In genomic region chrX:97563531-97564133, GRCh38 we compare ENCODE assay signal across 8 cellular contexts.
DNase-seq lines count a peak whose midpoint lies in the region; ATAC-seq and TF ChIP-seq lines count a peak whose summit lies in the region.

No MANE protein-coding gene starts in this region.

- no peak for TF ChIP-seq CTCF in body of pancreas (IDR thresholded peaks at IDR 0.05)
- no peak for TF ChIP-seq CTCF in liver (IDR thresholded peaks at IDR 0.05; ENCODE audit: low read depth, low read length, missing input control)

- no peaks in the 10 kb centered on the region for H3K9me3 ChIP-seq in body of pancreas
- no peaks in the 10 kb centered on the region for H3K9me3 ChIP-seq in liver (ENCODE audit: control insufficient read depth in 4 of 4, low read length in 3 of 4)

- H3K4me3 ChIP-seq in body of pancreas: no peak overlapping the region
- peak overlapping the region; percentile 13 to 57 (median 51) for H3K4me3 ChIP-seq in liver (ENCODE audit: low read depth in 1 of 3, low read length in 3 of 3)

- H3K4me1 Mint-ChIP-seq in IgD-negative memory B cell: peaks cover 8 to 13% (median 11%) of the 10 kb centered on the region in 3 donors
- peaks cover 7% of the 10 kb centered on the region for H3K4me1 Mint-ChIP-seq in T-helper 2 cell treated with Interferon-gamma antibody and Interleukin-4, amounts not matched to agents 5 μg/mL and 100 μg/mL, for 36 hours (ENCODE audit: low read depth)

- no peaks in the 10 kb centered on the region for H3K27me3 ChIP-seq in body of pancreas
- no peaks in the 10 kb centered on the region for H3K27me3 ChIP-seq in liver (ENCODE audit: control insufficient read depth in 4 of 4, insufficient read depth in 4 of 4, low read length in 3 of 4)

- peak; percentile 19 to 38 for TF ChIP-seq RAD21 in liver (IDR thresholded peaks at IDR 0.05)

- TF ChIP-seq POLR2A in body of pancreas (IDR thresholded peaks at IDR 0.05): no peak

- H3K27ac Mint-ChIP-seq in IgD-negative memory B cell: peak overlapping the region; percentile 19 to 90 (median 80)
- peak overlapping the region; percentile 92 for H3K27ac Mint-ChIP-seq in T-helper 2 cell treated with Interferon-gamma antibody and Interleukin-4, amounts not matched to agents 5 μg/mL and 100 μg/mL, for 36 hours

- no peaks in the 10 kb centered on the region for H3K27me3 Mint-ChIP-seq in IgD-negative memory B cell
- no peaks in the 10 kb centered on the region for H3K27me3 Mint-ChIP-seq in T-helper 2 cell treated with Interferon-gamma antibody and Interleukin-4, amounts not matched to agents 5 μg/mL and 100 μg/mL, for 36 hours (ENCODE audit: low read depth)

- intact Hi-C loops in body of pancreas (cut with DNase I): no loop called here

- peak overlapping the region; percentile 49 to 90 (median 76) for H3K4me3 Mint-ChIP-seq in IgD-negative memory B cell
- H3K4me3 Mint-ChIP-seq in T-helper 2 cell treated with Interferon-gamma antibody and Interleukin-4, amounts not matched to agents 5 μg/mL and 100 μg/mL, for 36 hours: peak overlapping the region; percentile 75

- peak overlapping the region in 1 of 2 donors; percentile 76 for H3K9ac ChIP-seq in liver (ENCODE audit: low read depth in 1 of 2, low read length in 2 of 2)

- H3K9me3 Mint-ChIP-seq in IgD-negative memory B cell: no peaks in the 10 kb centered on the region
- H3K9me3 Mint-ChIP-seq in T-helper 2 cell treated with Interferon-gamma antibody and Interleukin-4, amounts not matched to agents 5 μg/mL and 100 μg/mL, for 36 hours: no peaks in the 10 kb centered on the region

- H3K27ac ChIP-seq in body of pancreas (peak overlapping the region in 1 of 4 donors; percentile 18), liver (ENCODE audit: low read depth in 1 of 2, low read length in 2 of 2) (peak overlapping the region; percentile 61 to 65)

- no peaks in the 10 kb centered on the region for H3K36me3 Mint-ChIP-seq in IgD-negative memory B cell
- H3K36me3 Mint-ChIP-seq in T-helper 2 cell treated with Interferon-gamma antibody and Interleukin-4, amounts not matched to agents 5 μg/mL and 100 μg/mL, for 36 hours (ENCODE audit: low read depth): no peaks in the 10 kb centered on the region

- ATAC-seq in GM21526 (IDR thresholded peaks at IDR 0.05; ENCODE audit: low FRiP score, unreplicated experiment) (peak; percentile 96), body of pancreas (peak; percentile 33)

- H3K36me3 ChIP-seq in body of pancreas (replicated peaks in 1 of 2; ENCODE audit: insufficient read depth in 1 of 2, low read depth in 2 of 2) (no peaks in the 10 kb centered on the region), liver (ENCODE audit: control insufficient read depth in 4 of 4, insufficient read depth in 3 of 4, low read depth in 1 of 4, low read length in 3 of 4) (no peaks in the 10 kb centered on the region)

- DNase-seq in EL: peak; percentile 67
- DNase-seq in T-helper 2 cell treated with Interferon-gamma antibody and Interleukin-4, amounts not matched to agents 5 μg/mL and 100 μg/mL, for 36 hours (ENCODE audit: low spot score): peak; percentile 21
- DNase-seq in body of pancreas: peak in 2 of 4 donors; percentile 7 to 28
- DNase-seq in stimulated activated CD4-positive, alpha-beta T cell treated with anti-CD3 and anti-CD28 coated beads, TNF-alpha, amount 100 ng/mL, for 24 hours (ENCODE audit: low read depth in 3 of 3): peak; percentile 2 to 9 (median 2)
- DNase-seq in SW 1271 (lab: John Stamatoyannopoulos, UW): no peak

- H3K4me1 ChIP-seq in body of pancreas (no peaks in the 10 kb centered on the region), liver (ENCODE audit: control insufficient read depth in 4 of 4, insufficient read depth in 4 of 4, low read length in 3 of 4) (peaks cover 0 to 14% (median 9%) of the 10 kb centered on the region in 4 donors)

- 25 to 60% methylated on average over 4 of the region's 4 CpGs for WGBS in body of pancreas, 2 donors
- WGBS in liver: 0% methylated on average over 4 of the region's 4 CpGs

TF ChIP-seq in liver, 16 proteins besides CTCF, POLR2A, EP300 and RAD21:
- TF ChIP-seq SP1 (IDR thresholded peaks at IDR 0.05) (no peak), YY1 (IDR thresholded peaks at IDR 0.05) (no peak), FOXA2 (IDR thresholded peaks at IDR 0.05) (no peak), ZBTB33 (IDR thresholded peaks at IDR 0.05) (peak; percentile 94), HNF4A (conservative IDR thresholded peaks at IDR 0.05) (peak in 1 of 2 donors; percentile 8)

Comparison
In these comparisons a context has a peak if more than half of its experiments do, and no peak if none do; other contexts are left out.
1. DNase-seq: peak in EL (single experiment), T-helper 2 cell treated with Interferon-gamma antibody and Interleukin-4, amounts not matched to agents 5 μg/mL and 100 μg/mL, for 36 hours (single experiment) and stimulated activated CD4-positive, alpha-beta T cell treated with anti-CD3 and anti-CD28 coated beads, TNF-alpha, amount 100 ng/mL, for 24 hours (3 of 3); none in SW 1271 (0 of 2).
2. H3K4me3 ChIP-seq: peak in liver (3 of 3); none in body of pancreas (0 of 2).